In genomic region chr6:73518982-73519850, GRCh38 we compare ENCODE assay signal across 8 cellular contexts. TPM values are rescaled to one million over a fixed set of nuclear protein-coding genes. Genes with fewer than 3 reads are reported as not detected.
DNase-seq lines count a peak whose midpoint lies in the region; ATAC-seq and TF ChIP-seq lines count a peak whose summit lies in the region.
"Not testable (repeated sequence)": the region's sequence is repeated elsewhere in the genome, so short reads cannot be mapped to it uniquely, and the experiment has no call there.

No MANE protein-coding gene starts in this region.

- not testable (repeated sequence) for H2AFZ ChIP-seq in MM.1S (ENCODE audit: low read length)

- not testable (repeated sequence) for ATAC-seq in lower lobe of right lung

- BruUV-seq in MCF 10A (replicated peaks; lab: Mats Ljungman, UMichigan) = TSS peak; percentile 33

- TF ChIP-seq POLR2A in prostate gland (IDR thresholded peaks at IDR 0.05) = not testable (repeated sequence)

- not testable (repeated sequence) for TF ChIP-seq CTCF in MM.1S (IDR thresholded peaks at IDR 0.05; ENCODE audit: low read length); MCF 10A (IDR thresholded peaks at IDR 0.05; ENCODE audit: unreplicated experiment); lower lobe of right lung (IDR thresholded peaks at IDR 0.05); prostate gland (IDR thresholded peaks at IDR 0.05)

- 3% methylated on average over 8 of the region's 8 CpGs for WGBS in prostate gland

- intact Hi-C loops in activated CD4-positive, alpha-beta T cell treated with anti-CD3 and anti-CD28 coated beads, Interleukin-2, amount 10 ng/mL, durations not matched to agents 24 days and 14 days (cut with micrococcal nuclease); MCF 10A (cut with micrococcal nuclease); prostate gland (cut with DNase I): not testable (repeated sequence)
- intact Hi-C loops in lower lobe of right lung (cut with DNase I) = loop anchor here (5.0 kb wide), 1 partner anchor 88 kb away; no protein-coding TSS in a partner anchor

- peak overlapping the region; percentile 92 for H3K4me2 ChIP-seq in MM.1S (ENCODE audit: low read depth, low read length)

- H3K4me1 Mint-ChIP-seq in activated CD4-positive, alpha-beta T cell treated with anti-CD3 and anti-CD28 coated beads, Interleukin-2, amount 10 ng/mL, durations not matched to agents 24 days and 14 days = peaks cover 51% of the 10 kb centered on the region
- H3K4me1 Mint-ChIP-seq in MCF 10A (ENCODE audit: insufficient read depth, unreplicated experiment) = peaks cover 12% of the 10 kb centered on the region

- H3K4me1 ChIP-seq in MM.1S (ENCODE audit: low read length) = peaks cover 28% of the 10 kb centered on the region
- H3K4me1 ChIP-seq in lower lobe of right lung = peaks cover 69% of the 10 kb centered on the region
- not testable (repeated sequence) for H3K4me1 ChIP-seq in prostate gland (replicated peaks)

- H3K9me3 Mint-ChIP-seq in activated CD4-positive, alpha-beta T cell treated with anti-CD3 and anti-CD28 coated beads, Interleukin-2, amount 10 ng/mL, durations not matched to agents 24 days and 14 days; MCF 10A (ENCODE audit: unreplicated experiment): not testable (repeated sequence)

- CTCF ChIA-PET in MCF 10A (lab: Yijun Ruan, JAX) = interaction anchor here (0.6 to 2.1 kb wide), 6 partner anchors 61 to 1694 kb away, joined by 3 to 11 read pairs (median 6); partner anchors contain the start of gene SLC17A5

- H3K36me3 ChIP-seq in MM.1S (replicated peaks; ENCODE audit: insufficient read depth, low read length) (peaks cover 25% of the 10 kb centered on the region), lower lobe of right lung (peaks cover 59% of the 10 kb centered on the region)
- not testable (repeated sequence) for H3K36me3 ChIP-seq in prostate gland

- H3K4me3 Mint-ChIP-seq in activated CD4-positive, alpha-beta T cell treated with anti-CD3 and anti-CD28 coated beads, Interleukin-2, amount 10 ng/mL, durations not matched to agents 24 days and 14 days = peak overlapping the region; percentile 97
- peak overlapping the region; percentile 88 for H3K4me3 Mint-ChIP-seq in MCF 10A (ENCODE audit: unreplicated experiment)

- H3K4me3 ChIP-seq in MM.1S (ENCODE audit: low read length) (peak overlapping the region; percentile 97), lower lobe of right lung (peak overlapping the region; percentile 85), prostate gland (peak overlapping the region; percentile 88 to 97)

- peaks cover 47% of the 10 kb centered on the region for H3K79me2 ChIP-seq in MM.1S (ENCODE audit: low read length)

- peak overlapping the region; percentile 100 for H3K9ac ChIP-seq in MM.1S (ENCODE audit: low read length)

- DNase-seq in ELR (ENCODE audit: low read depth) (peak; percentile 28), MCF 10A (ENCODE audit: unreplicated experiment) (peak; percentile 14), fibroblast of peridontal ligament (ENCODE audit: extremely low read depth) (peak; percentile 37), ureter (ENCODE audit: low spot score) (peak; percentile 9)
- not testable (repeated sequence) for DNase-seq in MM.1S; lower lobe of right lung; prostate gland (ENCODE audit: low spot score)
- peak; percentile 58 for DNase-seq in activated CD4-positive, alpha-beta T cell treated with anti-CD3 and anti-CD28 coated beads, Interleukin-2, amount 10 ng/mL, durations not matched to agents 24 days and 14 days

- H3K27me3 Mint-ChIP-seq in activated CD4-positive, alpha-beta T cell treated with anti-CD3 and anti-CD28 coated beads, Interleukin-2, amount 10 ng/mL, durations not matched to agents 24 days and 14 days; MCF 10A (ENCODE audit: insufficient read depth, unreplicated experiment): not testable (repeated sequence)

- peak overlapping the region; percentile 92 for H3K27ac ChIP-seq in MM.1S (ENCODE audit: low read length)
- peak overlapping the region; percentile 100 for H3K27ac ChIP-seq in lower lobe of right lung
- H3K27ac ChIP-seq in prostate gland = peak overlapping the region; percentile 100

- not testable (repeated sequence) for H3K9me3 ChIP-seq in MM.1S (replicated peaks; ENCODE audit: insufficient read depth, low read length); lower lobe of right lung; prostate gland

- POLR2A ChIA-PET in MCF 10A (lab: Yijun Ruan, JAX) = interaction anchor here (0.7 to 12.5 kb wide), 19 partner anchors 18 to 1899 kb away, joined by 3 to 244 read pairs (median 7); partner anchors contain the start of genes MTO1, SLC17A5 and TMEM30A

- H3K27me3 ChIP-seq in MM.1S (replicated peaks; ENCODE audit: insufficient read depth, low read length); lower lobe of right lung (ENCODE audit: low read depth); prostate gland (replicated peaks; ENCODE audit: insufficient read depth): not testable (repeated sequence)

- peaks cover 50% of the 10 kb centered on the region for H4K20me1 ChIP-seq in MM.1S (ENCODE audit: insufficient read depth, low read length)

- H3K9me2 ChIP-seq in MM.1S (replicated peaks; ENCODE audit: insufficient read depth, low read length) = not testable (repeated sequence)

- peaks cover 66% of the 10 kb centered on the region for H3K36me3 Mint-ChIP-seq in activated CD4-positive, alpha-beta T cell treated with anti-CD3 and anti-CD28 coated beads, Interleukin-2, amount 10 ng/mL, durations not matched to agents 24 days and 14 days (ENCODE audit: low read depth)
- peaks cover 77% of the 10 kb centered on the region for H3K36me3 Mint-ChIP-seq in MCF 10A (ENCODE audit: insufficient read depth, unreplicated experiment)

- H3K27ac Mint-ChIP-seq in activated CD4-positive, alpha-beta T cell treated with anti-CD3 and anti-CD28 coated beads, Interleukin-2, amount 10 ng/mL, durations not matched to agents 24 days and 14 days = peak overlapping the region; percentile 100
- peak overlapping the region; percentile 99 for H3K27ac Mint-ChIP-seq in MCF 10A (ENCODE audit: low read depth, unreplicated experiment)

- peaks cover 84% of the 10 kb centered on the region for H3F3A ChIP-seq in MM.1S (ENCODE audit: insufficient read depth, low read length)

RNA-seq across cellular contexts. Expression of gene EEF1A1, which starts 1.6 kb away (rescaled TPM):
- 9,514 and 9,634 TPM in 2 replicates for total RNA-seq in activated CD4-positive, alpha-beta T cell treated with anti-CD3 and anti-CD28 coated beads, Interleukin-2, amount 10 ng/mL, durations not matched to agents 24 days and 14 days
- 13,507 and 14,346 TPM in 2 replicates for total RNA-seq in MCF 10A (2022)
- 9,415 TPM for total RNA-seq in lower lobe of right lung
- total RNA-seq in prostate gland = over 10,000 TPM in 1 of 2 donors, 1,000 to 10,000 TPM in 1; 6,474 to 10,301 TPM
- total RNA-seq in ureter = 10,940 TPM

RNA-seq across cellular contexts. Expression of gene MTO1, which starts 57.7 kb away (rescaled TPM):
- 35.5 and 35.7 TPM in 2 replicates for total RNA-seq in activated CD4-positive, alpha-beta T cell treated with anti-CD3 and anti-CD28 coated beads, Interleukin-2, amount 10 ng/mL, durations not matched to agents 24 days and 14 days
- total RNA-seq in MCF 10A (2022) (50.8 and 51.4 TPM in 2 replicates), lower lobe of right lung (25.7 TPM), prostate gland (10 to 100 TPM; 17.2 to 19.6 TPM), ureter (42.5 TPM)
